1 cellular context compared by ENCODE assay signal in the genomic region with DNA sequence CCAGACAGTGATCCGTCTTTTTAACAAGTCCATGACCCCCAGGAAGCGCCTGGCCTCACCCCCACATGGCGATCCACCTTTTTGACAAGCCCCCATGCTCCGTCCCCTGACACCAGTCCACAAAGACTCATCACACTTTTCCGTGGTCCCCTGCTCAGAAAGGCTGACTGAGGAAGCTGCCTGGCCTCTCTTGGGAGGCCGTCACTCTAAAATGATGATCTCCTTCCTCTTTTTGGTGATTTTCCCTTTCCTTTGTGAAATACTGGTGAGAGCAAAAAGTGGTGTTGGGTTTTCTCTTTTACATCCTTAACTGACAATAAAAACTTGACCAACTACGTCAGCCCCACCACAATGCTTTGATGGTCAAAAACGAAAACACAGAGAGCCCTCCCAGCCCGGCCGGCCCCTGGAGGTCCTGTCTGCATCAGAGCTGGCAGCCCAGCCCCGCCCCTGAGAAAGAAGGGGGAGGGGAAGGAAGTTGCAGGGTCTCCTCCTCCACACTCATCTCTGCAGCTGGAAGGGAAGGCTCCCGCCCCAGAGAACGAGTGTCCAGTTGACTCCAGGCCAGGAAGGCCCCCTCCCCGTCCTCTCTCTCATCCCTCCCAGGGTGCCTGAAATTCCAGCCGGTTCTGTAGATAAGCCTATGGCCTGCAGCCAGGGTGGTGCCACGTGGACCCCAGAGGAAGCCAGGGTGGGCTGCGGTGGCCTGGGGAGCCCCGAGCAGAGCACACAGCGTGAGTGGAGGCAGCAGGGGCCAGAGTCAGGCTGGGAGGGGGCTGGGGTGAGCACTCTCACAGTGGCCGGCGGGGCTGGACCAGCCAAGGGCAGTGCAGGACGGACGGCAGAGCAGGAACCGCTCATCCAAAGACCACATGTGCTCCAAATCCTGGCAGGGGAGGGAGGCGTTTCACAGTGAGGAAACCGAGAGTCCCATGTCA.
A peak's percentile ranks its signal among the peaks of the same experiment; 100 is the strongest.
TF ChIP-seq lines count a peak whose summit lies in the region.

No MANE protein-coding gene starts in this region.

TF ChIP-seq in GM23338, 12 proteins besides CTCF, POLR2A, EP300 and RAD21:
- TF ChIP-seq, protein P1, sequence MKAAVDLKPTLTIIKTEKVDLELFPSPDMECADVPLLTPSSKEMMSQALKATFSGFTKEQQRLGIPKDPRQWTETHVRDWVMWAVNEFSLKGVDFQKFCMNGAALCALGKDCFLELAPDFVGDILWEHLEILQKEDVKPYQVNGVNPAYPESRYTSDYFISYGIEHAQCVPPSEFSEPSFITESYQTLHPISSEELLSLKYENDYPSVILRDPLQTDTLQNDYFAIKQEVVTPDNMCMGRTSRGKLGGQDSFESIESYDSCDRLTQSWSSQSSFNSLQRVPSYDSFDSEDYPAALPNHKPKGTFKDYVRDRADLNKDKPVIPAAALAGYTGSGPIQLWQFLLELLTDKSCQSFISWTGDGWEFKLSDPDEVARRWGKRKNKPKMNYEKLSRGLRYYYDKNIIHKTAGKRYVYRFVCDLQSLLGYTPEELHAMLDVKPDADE (IDR thresholded peaks at IDR 0.05) = 0 out of 2 replicates have a peak, but pooled peaks have one; percentile 5
- no peak for TF ChIP-seq ZNF114 (CRISPR knock-in tag; IDR thresholded peaks at IDR 0.05)
